ENCODE assay signal across 15 cellular contexts in genomic region chr16:67459858-67460144, GRCh38. TPM values are rescaled to one million over a fixed set of nuclear protein-coding genes. Genes with fewer than 3 reads are reported as not detected.
A peak's percentile ranks its signal among the peaks of the same experiment; 100 is the strongest.
DNase-seq lines count a peak whose midpoint lies in the region; ATAC-seq and TF ChIP-seq lines count a peak whose summit lies in the region.
"Had no signal": no experiment of that assay in that cellular context is flagged by ENCODE, and none has a peak within 500 bp of the region (broad histone marks: within the 10 kb centered on the region; RNA-seq: fewer than 3 reads in every experiment).

No MANE protein-coding gene starts in this region.

- WGBS in body of pancreas, 2 donors: 20 to 60% methylated on average over 1 to 3 of the region's 3 CpGs
- 25% methylated on average over 3 of the region's 3 CpGs; no CpG with 5 or more reads in 1 of the 2 donors for WGBS in transverse colon (ENCODE audit: low coverage in 1 of 2), 2 donors

- H2AFZ ChIP-seq in osteoblast (ENCODE audit: low read length): no peak overlapping the region
- H2AFZ ChIP-seq: PC-9 had no signal

- H3K36me3 ChIP-seq in body of pancreas (replicated peaks in 1 of 2; ENCODE audit: insufficient read depth in 1 of 2, low read depth in 2 of 2): no peaks in the 10 kb centered on the region
- H3K36me3 ChIP-seq in osteoblast (ENCODE audit: insufficient read depth, low read length): no peaks in the 10 kb centered on the region
- no peaks in the 10 kb centered on the region for H3K36me3 ChIP-seq in transverse colon

- DNase-seq in body of pancreas (no peak), left cardiac atrium (no peak), osteoblast (ENCODE audit: insufficient read length, low spot score, missing footprints) (no peak), transverse colon (no peak), head of caudate nucleus (no peak), NCI-H2227 (lab: John Stamatoyannopoulos, UW; ENCODE audit: unreplicated experiment) (no peak)
- DNase-seq: effector memory CD4-positive, alpha-beta T cell; EL; NCI-H1105 treated with DMSO at 0.1 percent for 48 hours; NCI-H510A; PC-9 had no signal

- H3K27ac ChIP-seq in body of pancreas (peak overlapping the region; percentile 86 to 96 (median 94)), osteoblast (ENCODE audit: low read depth, low read length) (peak overlapping the region; percentile 35), transverse colon (peak overlapping the region; percentile 85 to 95 (median 94))
- H3K27ac ChIP-seq: PC-9 had no signal

- no peak overlapping the region for H3K4me2 ChIP-seq in osteoblast (ENCODE audit: insufficient read depth, low read length)
- H3K4me2 ChIP-seq: PC-9 had no signal

- H3K4me1 ChIP-seq in body of pancreas: peaks cover 86% of the 10 kb centered on the region
- H3K4me1 ChIP-seq in osteoblast (ENCODE audit: insufficient read depth, low read length): peaks cover 41% of the 10 kb centered on the region
- H3K4me1 ChIP-seq in transverse colon: peaks cover 78 to 97% (median 91%) of the 10 kb centered on the region in 4 donors

- H3K9me3 ChIP-seq in body of pancreas (no peaks in the 10 kb centered on the region), osteoblast (ENCODE audit: low read depth, low read length) (no peaks in the 10 kb centered on the region), transverse colon (no peaks in the 10 kb centered on the region)

- TF ChIP-seq EP300 in transverse colon (IDR thresholded peaks at IDR 0.05; ENCODE audit: low read depth): no peak

- no peaks in the 10 kb centered on the region for H3K27me3 ChIP-seq in body of pancreas
- H3K27me3 ChIP-seq in osteoblast (ENCODE audit: insufficient read depth, low read length): no peaks in the 10 kb centered on the region
- H3K27me3 ChIP-seq in transverse colon: no peaks in the 10 kb centered on the region

- no peak overlapping the region for H3K4me3 ChIP-seq in body of pancreas
- H3K4me3 ChIP-seq in osteoblast (ENCODE audit: insufficient read depth, low read length): no peak overlapping the region
- H3K4me3 ChIP-seq in transverse colon: no peak overlapping the region
- H3K4me3 ChIP-seq: PC-9 had no signal

- no peak for TF ChIP-seq POLR2A in body of pancreas (IDR thresholded peaks at IDR 0.05)
- TF ChIP-seq POLR2A in transverse colon (IDR thresholded peaks at IDR 0.05): no peak

- H4K20me1 ChIP-seq in osteoblast (ENCODE audit: insufficient read depth, low read length): peaks cover 92% of the 10 kb centered on the region

- H3K79me2 ChIP-seq in osteoblast (ENCODE audit: insufficient read depth, low read length): peaks cover 90% of the 10 kb centered on the region

- no peak for TF ChIP-seq CTCF in body of pancreas (IDR thresholded peaks at IDR 0.05)
- TF ChIP-seq CTCF in osteoblast (IDR thresholded peaks at IDR 0.05; ENCODE audit: extremely low read depth, low read depth, low read length): no peak
- TF ChIP-seq CTCF in transverse colon (IDR thresholded peaks at IDR 0.05): no peak

- ATAC-seq in body of pancreas (no peak), left cardiac atrium (peak; percentile 10 to 41), GM19397 (IDR thresholded peaks at IDR 0.05; ENCODE audit: unreplicated experiment) (no peak), HG03025 (IDR thresholded peaks at IDR 0.05; ENCODE audit: low FRiP score, unreplicated experiment) (no peak)
- ATAC-seq: activated CD4-positive, CD25-positive, alpha-beta regulatory T cell treated with anti-CD3 and anti-CD28 coated beads, Interleukin-2, amount 50 U/mL, for 24 hours had no signal

- in situ Hi-C loops in transverse colon (cut with MboI; ENCODE audit: low pct_ligation_motif_present in 1 of 4, low pct_unique_long_range_greater_than_20kb in 1 of 4, low sequenced_read_pairs in 3 of 4): no loop called here

- intact Hi-C loops in body of pancreas (cut with DNase I) (no loop called here), left cardiac atrium (cut with DNase I) (no loop called here), transverse colon (cut with DNase I; ENCODE audit: low total_unique reads) (no loop called here), head of caudate nucleus (cut with DNase I) (loop anchor here (5.0 kb wide), 1 partner anchor 32 kb away; no protein-coding TSS in a partner anchor)

RNA-seq across cellular contexts. Expression of gene ATP6V0D1, which starts 21.2 kb away (rescaled TPM):
- total RNA-seq in body of pancreas: 100 to 1,000 TPM in 1 of 2 donors, 10 to 100 TPM in 1; 53.7 to 102 TPM
- total RNA-seq in left cardiac atrium: 10 to 100 TPM; 66.9 to 71.3 TPM
- total RNA-seq in osteoblast: 146 and 158 TPM in 2 replicates
- 100 to 1,000 TPM; 218 to 457 (median 386) TPM for total RNA-seq in transverse colon

RNA-seq across cellular contexts. Expression of gene AGRP, which starts 23.5 kb away (rescaled TPM):
- total RNA-seq in body of pancreas (not detected), left cardiac atrium (not detected), osteoblast (not detected in 2 replicates), transverse colon (not detected)
- total RNA-seq: kidney epithelial cell, PC-9 had no signal

RNA-seq across cellular contexts. Expression of gene HSD11B2, which starts 28.9 kb away (rescaled TPM):
- total RNA-seq in body of pancreas (10 to 100 TPM in 1 of 2 donors, 1 to 10 TPM in 1; 5.4 to 13.8 TPM), left cardiac atrium (1 to 10 TPM in 1 of 2 donors, not detected in 1; 1.6 TPM), osteoblast (not detected in 2 replicates), transverse colon (1,000 to 10,000 TPM in 1 of 4 donors, 100 to 1,000 TPM in 3; 667 to 1,081 (median 790) TPM)

RNA-seq across cellular contexts. Expression of gene ZDHHC1, which starts 43.5 kb away (rescaled TPM):
- total RNA-seq in body of pancreas (10 to 100 TPM; 13.0 to 57.0 TPM), left cardiac atrium (1 to 10 TPM; 4.6 to 6.8 TPM), osteoblast (9.0 and 13.3 TPM in 2 replicates), transverse colon (10 to 100 TPM in 2 of 4 donors, 1 to 10 TPM in 2; 7.1 to 36.3 (median 20.5) TPM)

Comparison
In these comparisons a context has a peak if more than half of its experiments do, and no peak if none do; other contexts are left out.
1. ATAC-seq: peak in left cardiac atrium (2 of 2); none in body of pancreas (single experiment), GM19397 (single experiment) and HG03025 (single experiment).
2. H3K27ac ChIP-seq: peak in every context shown above with its lines; median percentile 94 in body of pancreas; 94 in transverse colon; 35 in osteoblast.
3. RNA of gene HSD11B2, which starts 28.9 kb away (total RNA-seq): 667 to 1,081 TPM in transverse colon; 5.4 to 13.8 TPM in body of pancreas, 1.6 TPM in left cardiac atrium and not detected in osteoblast; every median in the first group is over 10 times any median in the second.